9 cellular contexts compared by ENCODE assay signal in genomic region chr2:230664128-230664527, GRCh38. TPM values are rescaled to one million over a fixed set of nuclear protein-coding genes. Genes with fewer than 3 reads are reported as not detected.
A peak's percentile ranks its signal among the peaks of the same experiment; 100 is the strongest.
DNase-seq lines count a peak whose midpoint lies in the region; ATAC-seq and TF ChIP-seq lines count a peak whose summit lies in the region.
"Had no signal": no experiment of that assay in that cellular context is flagged by ENCODE, and none has a peak within 500 bp of the region (broad histone marks: within the 10 kb centered on the region; RNA-seq: fewer than 3 reads in every experiment).

No MANE protein-coding gene starts in this region.

- H3K27ac Mint-ChIP-seq in activated naive CD4-positive, alpha-beta T cell treated with anti-CD3 and anti-CD28 coated beads, Interleukin-2, amount 10 ng/mL, durations not matched to agents 7 days and 5 days, result peak overlapping the region; percentile 96
- peak overlapping the region in 8 of 9 donors; percentile 45 to 98 (median 84) for H3K27ac Mint-ChIP-seq in naive thymus-derived CD4-positive, alpha-beta T cell
- no peak overlapping the region for H3K27ac Mint-ChIP-seq in Caco-2 (ENCODE audit: unreplicated experiment)

- DNase-seq in EL, result peak; percentile 38
- DNase-seq in activated naive CD4-positive, alpha-beta T cell treated with anti-CD3 and anti-CD28 coated beads, Interleukin-2, amount 10 ng/mL, durations not matched to agents 7 days and 5 days, result no peak
- no peak for DNase-seq in naive thymus-derived CD4-positive, alpha-beta T cell
- no peak for DNase-seq in RPMI8226
- DNase-seq in NCI-H524 treated with DMSO at 0.1 percent for 48 hours (lab: John Stamatoyannopoulos, UW), result no peak
- DNase-seq in Caco-2, result no peak
- DNase-seq: NCI-H1417 had no signal

- H3K36me3 ChIP-seq in KOPT-K1 (ENCODE audit: insufficient read depth, low read length) (no peaks in the 10 kb centered on the region), Caco-2 (ENCODE audit: control insufficient read depth, insufficient read depth, low read length) (no peaks in the 10 kb centered on the region)
- H3K36me3 ChIP-seq in naive thymus-derived CD4-positive, alpha-beta T cell (ENCODE audit: control insufficient read depth in 2 of 3, insufficient read depth in 3 of 3, low read length in 3 of 3), result no peaks in the 10 kb centered on the region

- no peaks in the 10 kb centered on the region for H3K9me3 Mint-ChIP-seq in activated naive CD4-positive, alpha-beta T cell treated with anti-CD3 and anti-CD28 coated beads, Interleukin-2, amount 10 ng/mL, durations not matched to agents 7 days and 5 days
- no peaks in the 10 kb centered on the region for H3K9me3 Mint-ChIP-seq in naive thymus-derived CD4-positive, alpha-beta T cell
- H3K9me3 Mint-ChIP-seq in Caco-2 (ENCODE audit: unreplicated experiment), result no peaks in the 10 kb centered on the region

- no peak overlapping the region for H3K4me3 Mint-ChIP-seq in activated naive CD4-positive, alpha-beta T cell treated with anti-CD3 and anti-CD28 coated beads, Interleukin-2, amount 10 ng/mL, durations not matched to agents 7 days and 5 days
- H3K4me3 Mint-ChIP-seq in naive thymus-derived CD4-positive, alpha-beta T cell, result peak overlapping the region in 8 of 10 donors; percentile 32 to 87 (median 58)
- no peak overlapping the region for H3K4me3 Mint-ChIP-seq in Caco-2 (ENCODE audit: unreplicated experiment)

- peak overlapping the region; percentile 99 for H3K27ac ChIP-seq in KOPT-K1 (ENCODE audit: low read depth, low read length, poor library complexity, severe bottlenecking)
- H3K27ac ChIP-seq in naive thymus-derived CD4-positive, alpha-beta T cell (ENCODE audit: low read depth, low read length), result no peak overlapping the region

- BruUV-seq in Caco-2 (replicated peaks; lab: Mats Ljungman, UMichigan), result no TSS peak

- H3K27me3 ChIP-seq in naive thymus-derived CD4-positive, alpha-beta T cell (ENCODE audit: control insufficient read depth in 2 of 2, insufficient read depth in 2 of 2, low read length in 2 of 2), result no peaks in the 10 kb centered on the region
- no peaks in the 10 kb centered on the region for H3K27me3 ChIP-seq in Caco-2 (replicated peaks; ENCODE audit: control insufficient read depth, insufficient read depth, low read length)

- no peak overlapping the region for H3K4me3 ChIP-seq in naive thymus-derived CD4-positive, alpha-beta T cell (ENCODE audit: low read length)
- H3K4me3 ChIP-seq in Caco-2 (ENCODE audit: low read depth, low read length), result no peak overlapping the region

- peaks cover 98% of the 10 kb centered on the region for H3K4me1 Mint-ChIP-seq in activated naive CD4-positive, alpha-beta T cell treated with anti-CD3 and anti-CD28 coated beads, Interleukin-2, amount 10 ng/mL, durations not matched to agents 7 days and 5 days
- peaks cover 64 to 93% (median 92%) of the 10 kb centered on the region in 7 donors for H3K4me1 Mint-ChIP-seq in naive thymus-derived CD4-positive, alpha-beta T cell
- no peaks in the 10 kb centered on the region for H3K4me1 Mint-ChIP-seq in Caco-2 (ENCODE audit: low read depth, unreplicated experiment)

- no peaks in the 10 kb centered on the region for H3K9me3 ChIP-seq in KOPT-K1 (ENCODE audit: insufficient read depth, low read length, poor library complexity, severe bottlenecking)
- no peaks in the 10 kb centered on the region for H3K9me3 ChIP-seq in naive thymus-derived CD4-positive, alpha-beta T cell (ENCODE audit: control insufficient read depth in 2 of 3, low read length in 3 of 3)
- no peaks in the 10 kb centered on the region for H3K9me3 ChIP-seq in Caco-2

- CTCF ChIA-PET in activated naive CD4-positive, alpha-beta T cell treated with anti-CD3 and anti-CD28 coated beads, Interleukin-2, amount 10 ng/mL, durations not matched to agents 7 days and 5 days (lab: Charles Lee), result interaction anchor here (0.7 to 1.5 kb wide), 5 partner anchors 12 to 821 kb away, joined by 3 to 4 read pairs (median 4); partner anchors contain the start of gene CAB39
- CTCF ChIA-PET in naive thymus-derived CD4-positive, alpha-beta T cell (lab: Charles Lee), result interaction anchor here (1.4 kb wide), 1 partner anchor 134 kb away, joined by 4 read pairs; no protein-coding TSS in a partner anchor
- CTCF ChIA-PET in Caco-2 (lab: Charles Lee), result no interaction called here

- no peaks in the 10 kb centered on the region for H3K36me3 Mint-ChIP-seq in activated naive CD4-positive, alpha-beta T cell treated with anti-CD3 and anti-CD28 coated beads, Interleukin-2, amount 10 ng/mL, durations not matched to agents 7 days and 5 days
- H3K36me3 Mint-ChIP-seq in naive thymus-derived CD4-positive, alpha-beta T cell, result peaks cover 0 to 7% (median 0%) of the 10 kb centered on the region in 5 donors
- no peaks in the 10 kb centered on the region for H3K36me3 Mint-ChIP-seq in Caco-2 (ENCODE audit: insufficient read depth, unreplicated experiment)

- peaks cover 74 to 89% of the 10 kb centered on the region in 2 donors for H3K4me1 ChIP-seq in naive thymus-derived CD4-positive, alpha-beta T cell (ENCODE audit: control insufficient read depth in 2 of 2, insufficient read depth in 2 of 2, low read length in 2 of 2)
- H3K4me1 ChIP-seq in Caco-2, result no peaks in the 10 kb centered on the region

- POLR2A ChIA-PET in naive thymus-derived CD4-positive, alpha-beta T cell (lab: Charles Lee), result interaction anchor here (0.5 to 1.6 kb wide), 4 partner anchors 10 to 310 kb away, joined by 3 to 6 read pairs (median 4); no protein-coding TSS in a partner anchor
- POLR2A ChIA-PET in Caco-2 (lab: Charles Lee), result no interaction called here

- no peaks in the 10 kb centered on the region for H3K27me3 Mint-ChIP-seq in activated naive CD4-positive, alpha-beta T cell treated with anti-CD3 and anti-CD28 coated beads, Interleukin-2, amount 10 ng/mL, durations not matched to agents 7 days and 5 days
- no peaks in the 10 kb centered on the region for H3K27me3 Mint-ChIP-seq in naive thymus-derived CD4-positive, alpha-beta T cell
- no peaks in the 10 kb centered on the region for H3K27me3 Mint-ChIP-seq in Caco-2 (ENCODE audit: insufficient read depth, unreplicated experiment)

- intact Hi-C loops in naive thymus-derived CD4-positive, alpha-beta T cell (cut with micrococcal nuclease), result loop anchor here in 1 of 2 donors (5.0 kb wide), 1 partner anchor 437 kb away; the partner anchor contains the start of gene SP140
- intact Hi-C loops in Caco-2 (cut with micrococcal nuclease; ENCODE audit: unreplicated experiment), result no loop called here

- no peak for TF ChIP-seq CTCF in Caco-2 (IDR thresholded peaks at IDR 0.05; ENCODE audit: insufficient read depth in 1 of 2, low read depth in 1 of 2, low read length in 1 of 2, severe bottlenecking in 1 of 2, unreplicated experiment in 1 of 2)

- no peak for ATAC-seq in naive thymus-derived CD4-positive, alpha-beta T cell
- no peak for ATAC-seq in HG03095 (IDR thresholded peaks at IDR 0.05; ENCODE audit: unreplicated experiment)

RNA-seq across cellular contexts. Expression of gene CAB39, which starts 48.5 kb away (rescaled TPM):
- 100 to 1,000 TPM in 2 of 5 experiments, 10 to 100 TPM in 3; 71.0 to 186 (median 95.4) TPM for total RNA-seq in naive thymus-derived CD4-positive, alpha-beta T cell
- polyA plus RNA-seq in naive thymus-derived CD4-positive, alpha-beta T cell, result 10 to 100 TPM; 73.1 to 79.4 TPM
- total RNA-seq in Caco-2 (2022), result 33.2 and 40.4 TPM in 2 replicates

Comparison
In these comparisons a context has a peak if more than half of its experiments do, and no peak if none do; other contexts are left out.
1. H3K4me3 Mint-ChIP-seq: peak in naive thymus-derived CD4-positive, alpha-beta T cell (8 of 10); none in activated naive CD4-positive, alpha-beta T cell treated with anti-CD3 and anti-CD28 coated beads, Interleukin-2, amount 10 ng/mL, durations not matched to agents 7 days and 5 days (single experiment) and Caco-2 (single experiment).